Comparison of ENCODE assay signal across 15 cellular contexts in genomic region chr21:44653656-44654575, GRCh38. TPM values are rescaled to one million over a fixed set of nuclear protein-coding genes. Genes with fewer than 3 reads are reported as not detected.
A peak's percentile ranks its signal among the peaks of the same experiment; 100 is the strongest.
DNase-seq lines count a peak whose midpoint lies in the region; ATAC-seq and TF ChIP-seq lines count a peak whose summit lies in the region.
"Had no signal": no experiment of that assay in that cellular context is flagged by ENCODE, and none has a peak within 500 bp of the region (broad histone marks: within the 10 kb centered on the region; RNA-seq: fewer than 3 reads in every experiment).

No MANE protein-coding gene starts in this region.

- peaks cover 49% of the 10 kb centered on the region for H3K4me1 Mint-ChIP-seq in activated CD4-positive, alpha-beta T cell treated with anti-CD3 and anti-CD28 coated beads, Interleukin-2, amount 10 ng/mL, durations not matched to agents 7 days and 5 days
- H3K4me1 Mint-ChIP-seq in activated naive CD8-positive, alpha-beta T cell treated with anti-CD3 and anti-CD28 coated beads, Interleukin-2, amount 50 U/mL, for 24 hours = peaks cover 45% of the 10 kb centered on the region

- no peak overlapping the region for H3K27ac ChIP-seq in thyroid gland
- no peak overlapping the region for H3K27ac ChIP-seq in gastroesophageal sphincter
- H3K27ac ChIP-seq: epithelial cell of prostate, prostate gland, upper lobe of left lung had no signal

- WGBS in thyroid gland, 2 donors = 89 to 91% methylated on average over 13 to 15 of the region's 17 CpGs
- WGBS in gastroesophageal sphincter (ENCODE audit: low coverage in 1 of 2), 2 donors = 62 to 78% methylated on average over 4 to 7 of the region's 17 CpGs

- H3K27me3 ChIP-seq in thyroid gland = no peaks in the 10 kb centered on the region
- peaks cover 49% of the 10 kb centered on the region for H3K27me3 ChIP-seq in gastroesophageal sphincter

- TF ChIP-seq EP300 in gastroesophageal sphincter (IDR thresholded peaks at IDR 0.05) = no peak

- TF ChIP-seq POLR2A in thyroid gland (IDR thresholded peaks at IDR 0.05) = no peak
- no peak for TF ChIP-seq POLR2A in gastroesophageal sphincter (IDR thresholded peaks at IDR 0.05)

- H3K36me3 ChIP-seq in thyroid gland (no peaks in the 10 kb centered on the region), gastroesophageal sphincter (no peaks in the 10 kb centered on the region)
- H3K36me3 ChIP-seq: prostate gland, upper lobe of left lung had no signal

- TF ChIP-seq CTCF in thyroid gland (IDR thresholded peaks at IDR 0.05) (no peak), gastroesophageal sphincter (IDR thresholded peaks at IDR 0.05) (no peak)

- intact Hi-C loops in thyroid gland (cut with DNase I) = no loop called here

- H3K27me3 Mint-ChIP-seq in activated CD4-positive, alpha-beta T cell treated with anti-CD3 and anti-CD28 coated beads, Interleukin-2, amount 10 ng/mL, durations not matched to agents 7 days and 5 days = no peaks in the 10 kb centered on the region
- H3K27me3 Mint-ChIP-seq in activated naive CD8-positive, alpha-beta T cell treated with anti-CD3 and anti-CD28 coated beads, Interleukin-2, amount 50 U/mL, for 24 hours = no peaks in the 10 kb centered on the region

- peaks cover 50% of the 10 kb centered on the region for H3K36me3 Mint-ChIP-seq in activated CD4-positive, alpha-beta T cell treated with anti-CD3 and anti-CD28 coated beads, Interleukin-2, amount 10 ng/mL, durations not matched to agents 7 days and 5 days (ENCODE audit: low read depth)
- H3K36me3 Mint-ChIP-seq in activated naive CD8-positive, alpha-beta T cell treated with anti-CD3 and anti-CD28 coated beads, Interleukin-2, amount 50 U/mL, for 24 hours (ENCODE audit: low read depth) = peaks cover 6% of the 10 kb centered on the region

- H3K9me3 ChIP-seq in thyroid gland = no peaks in the 10 kb centered on the region
- H3K9me3 ChIP-seq in gastroesophageal sphincter = peaks cover 0 to 10% (median 0%) of the 10 kb centered on the region in 3 donors
- H3K9me3 ChIP-seq: prostate gland had no signal

- CTCF ChIA-PET in activated CD4-positive, alpha-beta T cell treated with anti-CD3 and anti-CD28 coated beads, Interleukin-2, amount 10 ng/mL, durations not matched to agents 7 days and 5 days (lab: Charles Lee) = interaction anchor here (0.5 to 1.8 kb wide), 3 partner anchors 7 to 25 kb away, joined by 3 to 5 read pairs (median 3); partner anchors contain the start of gene KRTAP10-11

- peak; percentile 26 for ATAC-seq in activated naive CD8-positive, alpha-beta T cell treated with anti-CD3 and anti-CD28 coated beads, Interleukin-2, amount 50 U/mL, for 24 hours
- no peak for ATAC-seq in gastroesophageal sphincter
- ATAC-seq: Panc1 had no signal

- H3K4me3 ChIP-seq in thyroid gland (replicated peaks in 1 of 3) (no peak overlapping the region), gastroesophageal sphincter (no peak overlapping the region)
- H3K4me3 ChIP-seq: prostate gland, upper lobe of left lung had no signal

- H3K4me3 Mint-ChIP-seq in activated CD4-positive, alpha-beta T cell treated with anti-CD3 and anti-CD28 coated beads, Interleukin-2, amount 10 ng/mL, durations not matched to agents 7 days and 5 days = no peak overlapping the region
- no peak overlapping the region for H3K4me3 Mint-ChIP-seq in activated naive CD8-positive, alpha-beta T cell treated with anti-CD3 and anti-CD28 coated beads, Interleukin-2, amount 50 U/mL, for 24 hours
- H3K4me3 Mint-ChIP-seq: B cell had no signal

- POLR2A ChIA-PET in activated CD4-positive, alpha-beta T cell treated with anti-CD3 and anti-CD28 coated beads, Interleukin-2, amount 10 ng/mL, durations not matched to agents 7 days and 5 days (lab: Charles Lee) = no interaction called here

- peak in 2 of 3 donors; percentile 21 to 25 for DNase-seq in stimulated activated CD4-positive, alpha-beta T cell treated with anti-CD3 and anti-CD28 coated beads, TNF-alpha, amount 100 ng/mL, for 1 hour (ENCODE audit: low read depth in 3 of 3, low spot score in 1 of 3)
- DNase-seq in stimulated activated CD4-positive, alpha-beta T cell treated with anti-CD3 and anti-CD28 coated beads, Interleukin-4, amount 100 ng/mL, for 1 hour = no peak
- DNase-seq in activated CD4-positive, alpha-beta T cell treated with anti-CD3 and anti-CD28 coated beads, Interleukin-2, amount 10 ng/mL, durations not matched to agents 7 days and 5 days = peak; percentile 15
- peak; percentile 31 for DNase-seq in activated naive CD8-positive, alpha-beta T cell treated with anti-CD3 and anti-CD28 coated beads, Interleukin-2, amount 50 U/mL, for 24 hours
- DNase-seq in thyroid gland (peak; percentile 7 to 8), amygdala (lab: John Stamatoyannopoulos, UW) (no peak), occipital lobe (lab: John Stamatoyannopoulos, UW) (no peak)
- DNase-seq: NCI-H187 treated with DMSO at 0.1 percent for 48 hours had no signal

- H3K4me1 ChIP-seq in thyroid gland (no peaks in the 10 kb centered on the region), gastroesophageal sphincter (no peaks in the 10 kb centered on the region)
- H3K4me1 ChIP-seq: prostate gland, upper lobe of left lung had no signal

- peak overlapping the region; percentile 78 for H3K27ac Mint-ChIP-seq in activated CD4-positive, alpha-beta T cell treated with anti-CD3 and anti-CD28 coated beads, Interleukin-2, amount 10 ng/mL, durations not matched to agents 7 days and 5 days
- H3K27ac Mint-ChIP-seq in activated naive CD8-positive, alpha-beta T cell treated with anti-CD3 and anti-CD28 coated beads, Interleukin-2, amount 50 U/mL, for 24 hours = no peak overlapping the region
- H3K27ac Mint-ChIP-seq: B cell had no signal

- peaks cover 49% of the 10 kb centered on the region for H3K9me3 Mint-ChIP-seq in activated CD4-positive, alpha-beta T cell treated with anti-CD3 and anti-CD28 coated beads, Interleukin-2, amount 10 ng/mL, durations not matched to agents 7 days and 5 days
- peaks cover 17% of the 10 kb centered on the region for H3K9me3 Mint-ChIP-seq in activated naive CD8-positive, alpha-beta T cell treated with anti-CD3 and anti-CD28 coated beads, Interleukin-2, amount 50 U/mL, for 24 hours

RNA-seq across cellular contexts. Expression of gene KRTAP12-4, which starts 0.5 kb away (rescaled TPM):
- not detected for total RNA-seq in activated CD4-positive, alpha-beta T cell treated with anti-CD3 and anti-CD28 coated beads, Interleukin-2, amount 10 ng/mL, durations not matched to agents 7 days and 5 days
- total RNA-seq in thyroid gland = not detected
- total RNA-seq in gastroesophageal sphincter = not detected
- not detected for total RNA-seq in occipital lobe
- total RNA-seq: B cell, HT-29, prostate gland, upper lobe of left lung had no signal

RNA-seq across cellular contexts. Expression of gene KRTAP12-3, which starts 3.8 kb away (rescaled TPM):
- not detected for total RNA-seq in activated CD4-positive, alpha-beta T cell treated with anti-CD3 and anti-CD28 coated beads, Interleukin-2, amount 10 ng/mL, durations not matched to agents 7 days and 5 days
- total RNA-seq in thyroid gland (not detected), gastroesophageal sphincter (not detected), occipital lobe (not detected)
- total RNA-seq: B cell, HT-29, prostate gland, upper lobe of left lung had no signal

RNA-seq across cellular contexts. Expression of gene KRTAP10-11, which starts 7.7 kb away (rescaled TPM):
- not detected for total RNA-seq in activated CD4-positive, alpha-beta T cell treated with anti-CD3 and anti-CD28 coated beads, Interleukin-2, amount 10 ng/mL, durations not matched to agents 7 days and 5 days
- total RNA-seq in thyroid gland = not detected
- total RNA-seq in gastroesophageal sphincter = not detected
- total RNA-seq in occipital lobe = not detected
- total RNA-seq: B cell, HT-29, prostate gland, upper lobe of left lung had no signal

RNA-seq across cellular contexts. Expression of gene KRTAP12-2, which starts 12.8 kb away (rescaled TPM):
- not detected for total RNA-seq in activated CD4-positive, alpha-beta T cell treated with anti-CD3 and anti-CD28 coated beads, Interleukin-2, amount 10 ng/mL, durations not matched to agents 7 days and 5 days
- total RNA-seq in thyroid gland = under 1 TPM in 1 of 4 donors, not detected in 3; 0.89 TPM
- total RNA-seq in gastroesophageal sphincter = not detected
- not detected for total RNA-seq in occipital lobe
- total RNA-seq: B cell, HT-29, prostate gland, upper lobe of left lung had no signal

RNA-seq across cellular contexts. Expression of gene KRTAP10-10, which starts 16.8 kb away (rescaled TPM):
- not detected for total RNA-seq in activated CD4-positive, alpha-beta T cell treated with anti-CD3 and anti-CD28 coated beads, Interleukin-2, amount 10 ng/mL, durations not matched to agents 7 days and 5 days
- total RNA-seq in thyroid gland (not detected), gastroesophageal sphincter (not detected), occipital lobe (not detected)
- total RNA-seq: B cell, HT-29, prostate gland, upper lobe of left lung had no signal

Comparison
In these comparisons a context has a peak if more than half of its experiments do, and no peak if none do; other contexts are left out.
1. DNase-seq: peak in stimulated activated CD4-positive, alpha-beta T cell treated with anti-CD3 and anti-CD28 coated beads, TNF-alpha, amount 100 ng/mL, for 1 hour (2 of 3), activated CD4-positive, alpha-beta T cell treated with anti-CD3 and anti-CD28 coated beads, Interleukin-2, amount 10 ng/mL, durations not matched to agents 7 days and 5 days (single experiment), activated naive CD8-positive, alpha-beta T cell treated with anti-CD3 and anti-CD28 coated beads, Interleukin-2, amount 50 U/mL, for 24 hours (single experiment) and thyroid gland (2 of 2); none in stimulated activated CD4-positive, alpha-beta T cell treated with anti-CD3 and anti-CD28 coated beads, Interleukin-4, amount 100 ng/mL, for 1 hour (single experiment), amygdala (0 of 56) and occipital lobe (single experiment).